Comparison of ENCODE assay signal across 9 cellular contexts in genomic region chr10:48604408-48605263, GRCh38. TPM values are rescaled to one million over a fixed set of nuclear protein-coding genes. Genes with fewer than 3 reads are reported as not detected.
DNase-seq lines count a peak whose midpoint lies in the region; ATAC-seq and TF ChIP-seq lines count a peak whose summit lies in the region.
"Had no signal": no experiment of that assay in that cellular context is flagged by ENCODE, and none has a peak within 500 bp of the region (broad histone marks: within the 10 kb centered on the region; RNA-seq: fewer than 3 reads in every experiment).

A gene with protein sequence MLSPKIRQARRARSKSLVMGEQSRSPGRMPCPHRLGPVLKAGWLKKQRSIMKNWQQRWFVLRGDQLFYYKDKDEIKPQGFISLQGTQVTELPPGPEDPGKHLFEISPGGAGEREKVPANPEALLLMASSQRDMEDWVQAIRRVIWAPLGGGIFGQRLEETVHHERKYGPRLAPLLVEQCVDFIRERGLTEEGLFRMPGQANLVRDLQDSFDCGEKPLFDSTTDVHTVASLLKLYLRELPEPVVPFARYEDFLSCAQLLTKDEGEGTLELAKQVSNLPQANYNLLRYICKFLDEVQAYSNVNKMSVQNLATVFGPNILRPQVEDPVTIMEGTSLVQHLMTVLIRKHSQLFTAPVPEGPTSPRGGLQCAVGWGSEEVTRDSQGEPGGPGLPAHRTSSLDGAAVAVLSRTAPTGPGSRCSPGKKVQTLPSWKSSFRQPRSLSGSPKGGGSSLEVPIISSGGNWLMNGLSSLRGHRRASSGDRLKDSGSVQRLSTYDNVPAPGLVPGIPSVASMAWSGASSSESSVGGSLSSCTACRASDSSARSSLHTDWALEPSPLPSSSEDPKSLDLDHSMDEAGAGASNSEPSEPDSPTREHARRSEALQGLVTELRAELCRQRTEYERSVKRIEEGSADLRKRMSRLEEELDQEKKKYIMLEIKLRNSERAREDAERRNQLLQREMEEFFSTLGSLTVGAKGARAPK (minus strand): TSS chr10:48605073. CDS start chr10:48604796, 277 bp downstream.

- no peaks in the 10 kb centered on the region for H3K36me3 ChIP-seq in colonic mucosa

- peak within 1 kb of the TSS; percentile 29 to 33 for H3K9ac ChIP-seq in colonic mucosa (ENCODE audit: low read depth in 2 of 2, low read length in 2 of 2)

- H3K27me3 ChIP-seq in colonic mucosa, result no peaks in the 10 kb centered on the region

- intact Hi-C loops in colonic mucosa (cut with DNase I), result no loop called here
- intact Hi-C loops in left colon (cut with DNase I, micrococcal nuclease), result no loop called here

- peak; percentile 81 for ATAC-seq in left colon
- ATAC-seq in HG02970 (IDR thresholded peaks at IDR 0.05; ENCODE audit: low FRiP score, unreplicated experiment), result no peak

- peaks cover 9% of the 10 kb centered on the region for H3K4me1 ChIP-seq in colonic mucosa

- H3K4me3 ChIP-seq in colonic mucosa, result peak within 1 kb of the TSS; percentile 29

- TF ChIP-seq CTCF in colonic mucosa (IDR thresholded peaks at IDR 0.05), result no peak

- no peaks in the 10 kb centered on the region for H3K9me3 Mint-ChIP-seq in stimulated activated naive CD8-positive, alpha-beta T cell treated with anti-CD3 and anti-CD28 coated beads, Interleukin-15, Interleukin-2, amounts not matched to agents 100 ng/mL and 50 ng/mL, for 24 hours

- H3K4me1 Mint-ChIP-seq in stimulated activated naive CD8-positive, alpha-beta T cell treated with anti-CD3 and anti-CD28 coated beads, Interleukin-15, Interleukin-2, amounts not matched to agents 100 ng/mL and 50 ng/mL, for 24 hours (ENCODE audit: low read depth), result peaks cover 5% of the 10 kb centered on the region

- peak within 1 kb of the TSS; percentile 47 for H3K4me3 Mint-ChIP-seq in stimulated activated naive CD8-positive, alpha-beta T cell treated with anti-CD3 and anti-CD28 coated beads, Interleukin-15, Interleukin-2, amounts not matched to agents 100 ng/mL and 50 ng/mL, for 24 hours

- H3K27ac Mint-ChIP-seq in stimulated activated naive CD8-positive, alpha-beta T cell treated with anti-CD3 and anti-CD28 coated beads, Interleukin-15, Interleukin-2, amounts not matched to agents 100 ng/mL and 50 ng/mL, for 24 hours, result no peak within 1 kb of the TSS

- H3K36me3 Mint-ChIP-seq in stimulated activated naive CD8-positive, alpha-beta T cell treated with anti-CD3 and anti-CD28 coated beads, Interleukin-15, Interleukin-2, amounts not matched to agents 100 ng/mL and 50 ng/mL, for 24 hours (ENCODE audit: low read depth), result no peaks in the 10 kb centered on the region

- DNase-seq in DMS 273 (lab: John Stamatoyannopoulos, UW; ENCODE audit: unreplicated experiment), result peak; percentile 43
- no peak for DNase-seq in DMS 273 treated with DMSO at 0.1 percent for 48 hours (lab: John Stamatoyannopoulos, UW)
- DNase-seq in LHCN-M2 (ENCODE audit: low read depth), result peak; percentile 81
- peak; percentile 58 for DNase-seq in colonic mucosa
- DNase-seq in left colon, result peak in 1 of 2 donors; percentile 55
- no peak for DNase-seq in OCI-M2 (lab: John Stamatoyannopoulos, UW; ENCODE audit: unreplicated experiment)

- H3K9me3 ChIP-seq in colonic mucosa, result no peaks in the 10 kb centered on the region

- H3K27ac ChIP-seq in colonic mucosa, result no peak within 1 kb of the TSS
- H3K27ac ChIP-seq: 22Rv1 had no signal

- H3K27me3 Mint-ChIP-seq in stimulated activated naive CD8-positive, alpha-beta T cell treated with anti-CD3 and anti-CD28 coated beads, Interleukin-15, Interleukin-2, amounts not matched to agents 100 ng/mL and 50 ng/mL, for 24 hours, result peaks cover 35% of the 10 kb centered on the region

RNA-seq across cellular contexts. Expression of the gene that starts here (rescaled TPM):
- total RNA-seq in LHCN-M2 (2014; rRNA removed) (255 and 312 TPM in 2 replicates), colonic mucosa (1 to 10 TPM in 1 of 2 donors, under 1 TPM in 1; 0.86 to 1.6 TPM), left colon (1 to 10 TPM; 1.9 to 2.9 TPM)
- polyA plus RNA-seq in LHCN-M2 (2012), result 102 TPM

Comparison
In these comparisons a context has a peak if more than half of its experiments do, and no peak if none do; other contexts are left out.
1. RNA of the gene that starts here (total RNA-seq): 255 to 312 TPM in LHCN-M2; 1.9 to 2.9 TPM in left colon and 0.86 to 1.6 TPM in colonic mucosa; every median in the first group is over 10 times any median in the second.
2. DNase-seq: peak in DMS 273 (single experiment), LHCN-M2 (single experiment) and colonic mucosa (single experiment); none in DMS 273 treated with DMSO at 0.1 percent for 48 hours (single experiment) and OCI-M2 (single experiment).